Comparison of ENCODE assay signal across 18 cellular contexts in the genomic region with DNA sequence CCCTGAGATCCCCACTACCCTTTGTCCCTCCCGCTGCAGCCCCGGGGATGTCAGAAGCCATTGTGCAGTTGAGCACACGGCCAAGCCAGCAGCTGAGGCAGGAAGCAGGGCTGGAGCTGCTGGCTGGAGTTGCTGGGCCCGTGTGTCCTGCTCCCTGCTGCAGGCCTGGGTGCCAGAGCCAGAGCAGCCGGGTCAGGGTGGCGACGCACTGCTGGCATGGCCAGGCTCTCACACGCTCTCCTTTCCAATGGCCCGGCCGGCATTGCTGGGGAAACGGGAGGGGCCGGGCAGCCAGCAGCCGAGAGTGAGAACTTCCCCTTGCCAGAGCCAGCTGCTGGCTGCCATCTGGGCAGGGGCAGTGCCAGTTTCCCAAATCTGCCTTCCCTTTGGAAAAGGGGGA.
DNase-seq lines count a peak whose midpoint lies in the region; ATAC-seq and TF ChIP-seq lines count a peak whose summit lies in the region.
"Had no signal": no experiment of that assay in that cellular context is flagged by ENCODE, and none has a peak within 500 bp of the region (broad histone marks: within the 10 kb centered on the region; RNA-seq: fewer than 3 reads in every experiment).

No MANE protein-coding gene starts in this region.

- no peaks in the 10 kb centered on the region for H3K36me3 Mint-ChIP-seq in WTC11

- intact Hi-C loops in heart left ventricle (cut with DNase I), result no loop called here

- H3K36me3 ChIP-seq in heart left ventricle, result no peaks in the 10 kb centered on the region
- H3K36me3 ChIP-seq: BLaER1 had no signal

- 30 to 68% (median 33%) methylated on average over 3 to 13 of the region's 13 CpGs for WGBS in heart left ventricle, 4 donors

- no peak for TF ChIP-seq POLR2A in heart left ventricle (IDR thresholded peaks at IDR 0.05)

- peaks cover 6% of the 10 kb centered on the region; the same call in 1 of the 2 replicates for H3K9me3 Mint-ChIP-seq in WTC11
- H3K9me3 Mint-ChIP-seq: activated T-helper 1 cell treated with anti-CD3 and anti-CD28 coated beads, Interleukin-12 subunit alpha, Interleukin-12 subunit beta, Interleukin-2, Interleukin-4 antibody, amounts not matched to agents 30 ng/mL and 10 ng/mL and 1 ng/mL, durations not matched to agents 14 hours and 24 hours and 36 hours; central memory CD8-positive, alpha-beta T cell; H9 had no signal

- H3K4me3 ChIP-seq in heart left ventricle, result no peak overlapping the region
- H3K4me3 ChIP-seq: BLaER1 had no signal

- no peaks in the 10 kb centered on the region for H3K27me3 ChIP-seq in heart left ventricle
- H3K27me3 ChIP-seq: BLaER1 had no signal

- H3K27me3 Mint-ChIP-seq in WTC11 (ENCODE audit: low read depth), result no peaks in the 10 kb centered on the region
- H3K27me3 Mint-ChIP-seq: central memory CD8-positive, alpha-beta T cell had no signal

- H3K4me1 ChIP-seq in heart left ventricle, result peaks cover 0 to 6% (median 0%) of the 10 kb centered on the region in 12 donors

- TF ChIP-seq CTCF in WTC11 (IDR thresholded peaks at IDR 0.05) (no peak), heart left ventricle (IDR thresholded peaks at IDR 0.05) (no peak)

- DNase-seq in C1 segment of cervical spinal cord (lab: John Stamatoyannopoulos, UW), result peak in 11 of 14 donors; percentile 9 to 76 (median 38)
- no peak for DNase-seq in WTC11 (ENCODE audit: low spot score)
- peak; percentile 34 to 75 (median 57) for DNase-seq in heart left ventricle
- DNase-seq in nucleus accumbens (lab: John Stamatoyannopoulos, UW), result peak in 48 of 56 donors; percentile 8 to 78 (median 50)
- no peak for DNase-seq in activated gamma-delta T cell (lab: John Stamatoyannopoulos, UW)
- no peak for DNase-seq in activated CD4-positive, CD25-positive, alpha-beta regulatory T cell (lab: John Stamatoyannopoulos, UW)
- no peak for DNase-seq in NOMO-1 treated with DMSO at 0.1 percent for 48 hours (lab: John Stamatoyannopoulos, UW; ENCODE audit: unreplicated experiment)
- DNase-seq: DMS153; H9; KBM-7; RPMI8226; stimulated activated naive CD4-positive, alpha-beta T cell; trophoblast cell had no signal

- no peaks in the 10 kb centered on the region for H3K4me1 Mint-ChIP-seq in WTC11
- H3K4me1 Mint-ChIP-seq: central memory CD8-positive, alpha-beta T cell; H9 had no signal

- H3K4me3 Mint-ChIP-seq in WTC11, result no peak overlapping the region
- H3K4me3 Mint-ChIP-seq: activated T-helper 1 cell treated with anti-CD3 and anti-CD28 coated beads, Interleukin-12 subunit alpha, Interleukin-12 subunit beta, Interleukin-2, Interleukin-4 antibody, amounts not matched to agents 30 ng/mL and 10 ng/mL and 1 ng/mL, durations not matched to agents 14 hours and 24 hours and 36 hours; central memory CD8-positive, alpha-beta T cell; H9 had no signal

- POLR2A ChIA-PET in WTC11 (lab: Charles Lee), result no interaction called here

- peak overlapping the region in 7 of 12 donors; percentile 1 to 55 (median 43) for H3K27ac ChIP-seq in heart left ventricle
- H3K27ac ChIP-seq: BLaER1 had no signal

- ATAC-seq in WTC11 (no peak; the same call in 1 of the 2 replicates), heart left ventricle (peak; percentile 92 to 97 (median 94)), HG02973 (IDR thresholded peaks at IDR 0.05; ENCODE audit: unreplicated experiment) (no peak)

- CTCF ChIA-PET in WTC11 (lab: Charles Lee), result no interaction called here

- H3K9me3 ChIP-seq in heart left ventricle, result no peaks in the 10 kb centered on the region
- H3K9me3 ChIP-seq: BLaER1 had no signal

- H3K27ac Mint-ChIP-seq in WTC11, result no peak overlapping the region
- H3K27ac Mint-ChIP-seq: activated T-helper 1 cell treated with anti-CD3 and anti-CD28 coated beads, Interleukin-12 subunit alpha, Interleukin-12 subunit beta, Interleukin-2, Interleukin-4 antibody, amounts not matched to agents 30 ng/mL and 10 ng/mL and 1 ng/mL, durations not matched to agents 14 hours and 24 hours and 36 hours; H9; progenitor cell of endocrine pancreas had no signal

TF ChIP-seq in WTC11, 78 proteins besides CTCF, POLR2A, EP300 and RAD21:
- TF ChIP-seq ATF1 (CRISPR knock-in tag; IDR thresholded peaks at IDR 0.05) (no peak), RORB (CRISPR knock-in tag; IDR thresholded peaks at IDR 0.05) (no peak), MYBL2 (CRISPR knock-in tag; IDR thresholded peaks at IDR 0.05) (no peak), GABPB1 (CRISPR knock-in tag; IDR thresholded peaks at IDR 0.05) (no peak), FOXP1 (CRISPR knock-in tag; IDR thresholded peaks at IDR 0.05; ENCODE audit: borderline replicate concordance) (no peak), NFATC4 (CRISPR knock-in tag; IDR thresholded peaks at IDR 0.05) (no peak)
- TF ChIP-seq, protein P1, sequence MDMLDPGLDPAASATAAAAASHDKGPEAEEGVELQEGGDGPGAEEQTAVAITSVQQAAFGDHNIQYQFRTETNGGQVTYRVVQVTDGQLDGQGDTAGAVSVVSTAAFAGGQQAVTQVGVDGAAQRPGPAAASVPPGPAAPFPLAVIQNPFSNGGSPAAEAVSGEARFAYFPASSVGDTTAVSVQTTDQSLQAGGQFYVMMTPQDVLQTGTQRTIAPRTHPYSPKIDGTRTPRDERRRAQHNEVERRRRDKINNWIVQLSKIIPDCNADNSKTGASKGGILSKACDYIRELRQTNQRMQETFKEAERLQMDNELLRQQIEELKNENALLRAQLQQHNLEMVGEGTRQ (CRISPR knock-in tag; IDR thresholded peaks at IDR 0.05), result no peak
- TF ChIP-seq, protein P2, sequence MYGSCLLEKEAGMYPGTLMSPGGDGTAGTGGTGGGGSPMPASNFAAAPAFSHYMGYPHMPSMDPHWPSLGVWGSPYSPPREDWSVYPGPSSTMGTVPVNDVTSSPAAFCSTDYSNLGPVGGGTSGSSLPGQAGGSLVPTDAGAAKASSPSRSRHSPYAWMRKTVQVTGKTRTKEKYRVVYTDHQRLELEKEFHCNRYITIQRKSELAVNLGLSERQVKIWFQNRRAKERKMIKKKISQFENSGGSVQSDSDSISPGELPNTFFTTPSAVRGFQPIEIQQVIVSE (CRISPR knock-in tag; IDR thresholded peaks at IDR 0.05; ENCODE audit: borderline replicate concordance), result no peak
- TF ChIP-seq, protein P3, sequence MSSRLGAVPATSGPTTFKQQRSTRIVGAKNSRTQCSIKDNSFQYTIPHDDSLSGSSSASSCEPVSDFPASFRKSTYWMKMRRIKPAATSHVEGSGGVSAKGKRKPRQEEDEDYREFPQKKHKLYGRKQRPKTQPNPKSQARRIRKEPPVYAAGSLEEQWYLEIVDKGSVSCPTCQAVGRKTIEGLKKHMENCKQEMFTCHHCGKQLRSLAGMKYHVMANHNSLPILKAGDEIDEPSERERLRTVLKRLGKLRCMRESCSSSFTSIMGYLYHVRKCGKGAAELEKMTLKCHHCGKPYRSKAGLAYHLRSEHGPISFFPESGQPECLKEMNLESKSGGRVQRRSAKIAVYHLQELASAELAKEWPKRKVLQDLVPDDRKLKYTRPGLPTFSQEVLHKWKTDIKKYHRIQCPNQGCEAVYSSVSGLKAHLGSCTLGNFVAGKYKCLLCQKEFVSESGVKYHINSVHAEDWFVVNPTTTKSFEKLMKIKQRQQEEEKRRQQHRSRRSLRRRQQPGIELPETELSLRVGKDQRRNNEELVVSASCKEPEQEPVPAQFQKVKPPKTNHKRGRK (CRISPR knock-in tag; IDR thresholded peaks at IDR 0.05; ENCODE audit: borderline replicate concordance), result 0 out of 2 replicates have a peak, but pooled peaks have one; percentile 16
TF ChIP-seq in WTC11: peak in this region for 1.

Comparison
In these comparisons a context has a peak if more than half of its experiments do, and no peak if none do; other contexts are left out.
1. DNase-seq: peak in C1 segment of cervical spinal cord (11 of 14), heart left ventricle (5 of 5) and nucleus accumbens (48 of 56); none in WTC11 (single experiment), activated gamma-delta T cell (single experiment), activated CD4-positive, CD25-positive, alpha-beta regulatory T cell (0 of 4) and NOMO-1 treated with DMSO at 0.1 percent for 48 hours (single experiment).
2. ATAC-seq: peak in heart left ventricle (4 of 4); none in WTC11 (single experiment) and HG02973 (single experiment).